1 cellular context compared by ENCODE assay signal in genomic region chr16:81180578-81180977, GRCh38.
TF ChIP-seq lines count a peak whose summit lies in the region.

No MANE protein-coding gene starts in this region.

TF ChIP-seq in HepG2, 621 proteins besides CTCF, POLR2A, EP300 and RAD21:
- peak; percentile 13; the same call in 1 of the 2 replicates for TF ChIP-seq NR2C2 (CRISPR knock-in tag; IDR thresholded peaks at IDR 0.05; ENCODE audit: borderline replicate concordance)
- no peak for TF ChIP-seq ZBTB4 (CRISPR knock-in tag; IDR thresholded peaks at IDR 0.05; ENCODE audit: borderline replicate concordance)
- TF ChIP-seq, protein P1, sequence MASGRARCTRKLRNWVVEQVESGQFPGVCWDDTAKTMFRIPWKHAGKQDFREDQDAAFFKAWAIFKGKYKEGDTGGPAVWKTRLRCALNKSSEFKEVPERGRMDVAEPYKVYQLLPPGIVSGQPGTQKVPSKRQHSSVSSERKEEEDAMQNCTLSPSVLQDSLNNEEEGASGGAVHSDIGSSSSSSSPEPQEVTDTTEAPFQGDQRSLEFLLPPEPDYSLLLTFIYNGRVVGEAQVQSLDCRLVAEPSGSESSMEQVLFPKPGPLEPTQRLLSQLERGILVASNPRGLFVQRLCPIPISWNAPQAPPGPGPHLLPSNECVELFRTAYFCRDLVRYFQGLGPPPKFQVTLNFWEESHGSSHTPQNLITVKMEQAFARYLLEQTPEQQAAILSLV (CRISPR knock-in tag; IDR thresholded peaks at IDR 0.05; ENCODE audit: borderline replicate concordance) = no peak
- TF ChIP-seq CEBPB (IDR thresholded peaks at IDR 0.05; ENCODE audit: borderline replicate concordance, low read depth, low read length) = 0 out of 2 replicates have a peak, but pooled peaks have one; percentile 17
- TF ChIP-seq SOX5 (CRISPR knock-in tag; IDR thresholded peaks at IDR 0.05; ENCODE audit: borderline replicate concordance) = no peak
- TF ChIP-seq HOXA9 (CRISPR knock-in tag; IDR thresholded peaks at IDR 0.05; ENCODE audit: borderline replicate concordance) = no peak
- TF ChIP-seq THRA (CRISPR knock-in tag; IDR thresholded peaks at IDR 0.05; ENCODE audit: borderline replicate concordance) = no peak
